Comparison of ENCODE assay signal across 7 cellular contexts in the genomic region with DNA sequence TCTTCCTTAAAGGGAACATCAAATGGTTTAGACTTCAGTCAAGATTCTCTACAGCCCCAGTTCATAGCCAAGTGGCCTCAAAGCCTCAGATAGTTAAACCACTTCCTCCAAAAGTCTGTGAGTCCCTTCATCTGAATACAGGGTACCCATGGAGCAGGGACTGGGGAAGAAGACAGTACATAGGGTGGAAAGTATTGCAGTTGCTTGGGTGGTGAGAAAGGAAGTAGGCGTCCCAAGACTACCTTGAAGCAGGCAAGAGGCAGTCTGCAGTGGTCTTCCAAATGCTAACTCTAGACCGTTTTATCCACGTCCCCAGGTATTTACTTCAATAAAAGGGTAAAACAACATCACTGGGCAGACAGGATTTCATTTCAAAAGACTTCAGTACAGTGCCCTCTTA. TPM values are rescaled to one million over a fixed set of nuclear protein-coding genes. Genes with fewer than 3 reads are reported as not detected.
DNase-seq lines count a peak whose midpoint lies in the region; ATAC-seq, FAIRE-seq and TF ChIP-seq lines count a peak whose summit lies in the region.

No MANE protein-coding gene starts in this region.

- H3K9me2 ChIP-seq in PC-9 (ENCODE audit: insufficient read depth): no peaks in the 10 kb centered on the region

- H3K27me3 ChIP-seq in PC-9 (ENCODE audit: insufficient read depth, low read depth): no peaks in the 10 kb centered on the region
- H3K27me3 ChIP-seq in naive thymus-derived CD4-positive, alpha-beta T cell (ENCODE audit: control insufficient read depth in 2 of 2, insufficient read depth in 2 of 2, low read length in 2 of 2): no peaks in the 10 kb centered on the region

- no peak overlapping the region for H2AFZ ChIP-seq in PC-9

- H3K9me3 ChIP-seq in PC-9 (ENCODE audit: insufficient read depth, low read depth): no peaks in the 10 kb centered on the region
- H3K9me3 ChIP-seq in naive thymus-derived CD4-positive, alpha-beta T cell (ENCODE audit: control insufficient read depth in 2 of 3, low read length in 3 of 3): no peaks in the 10 kb centered on the region

- H3K4me3 ChIP-seq in PC-9: peak overlapping the region; percentile 76; the same call in 1 of the 2 replicates
- peak overlapping the region; percentile 89 for H3K4me3 ChIP-seq in naive thymus-derived CD4-positive, alpha-beta T cell (ENCODE audit: low read length)

- H3F3A ChIP-seq in PC-9 (ENCODE audit: insufficient read depth, low read depth): peaks cover 11% of the 10 kb centered on the region; the same call in 1 of the 2 replicates

- H3K4me1 ChIP-seq in PC-9 (replicated peaks; ENCODE audit: insufficient read depth): peaks cover 28% of the 10 kb centered on the region
- peaks cover 49 to 54% of the 10 kb centered on the region in 2 donors for H3K4me1 ChIP-seq in naive thymus-derived CD4-positive, alpha-beta T cell (ENCODE audit: control insufficient read depth in 2 of 2, insufficient read depth in 2 of 2, low read length in 2 of 2)

- peak; percentile 6 for ATAC-seq in naive thymus-derived CD4-positive, alpha-beta T cell
- ATAC-seq in HG03521 (IDR thresholded peaks at IDR 0.05; ENCODE audit: unreplicated experiment): no peak
- no peak for ATAC-seq in GM21528 (IDR thresholded peaks at IDR 0.05; ENCODE audit: low FRiP score, unreplicated experiment)

- H3K27me3 Mint-ChIP-seq in naive thymus-derived CD4-positive, alpha-beta T cell: no peaks in the 10 kb centered on the region

- H3K4me1 Mint-ChIP-seq in naive thymus-derived CD4-positive, alpha-beta T cell: peaks cover 22 to 66% (median 58%) of the 10 kb centered on the region in 7 donors

- peak; percentile 8 for FAIRE-seq in GM19239 (lab: Jason Lieb, UNC)

- peaks cover 18% of the 10 kb centered on the region; the same call in 1 of the 2 replicates for H4K20me1 ChIP-seq in PC-9 (ENCODE audit: insufficient read depth)

- CTCF ChIA-PET in PC-9 (lab: Charles Lee): interaction anchor here (0.6 kb wide), 1 partner anchor 82 kb away, joined by 3 read pairs; no protein-coding TSS in a partner anchor
- CTCF ChIA-PET in naive thymus-derived CD4-positive, alpha-beta T cell (lab: Charles Lee): interaction anchor here (0.6 to 1.6 kb wide), 3 partner anchors 102 to 385 kb away, joined by 3 to 8 read pairs (median 4); no protein-coding TSS in a partner anchor

- POLR2A ChIA-PET in PC-9 (lab: Charles Lee; ENCODE audit: unreplicated experiment): no interaction called here
- POLR2A ChIA-PET in naive thymus-derived CD4-positive, alpha-beta T cell (lab: Charles Lee): interaction anchor here (0.8 to 1.6 kb wide), 3 partner anchors 102 to 119 kb away, joined by 4 to 7 read pairs (median 6); no protein-coding TSS in a partner anchor

- peak overlapping the region in 8 of 9 donors; percentile 46 to 98 (median 96) for H3K27ac Mint-ChIP-seq in naive thymus-derived CD4-positive, alpha-beta T cell

- H3K79me2 ChIP-seq in PC-9 (ENCODE audit: low read depth): peaks cover 60% of the 10 kb centered on the region

- H3K9me3 Mint-ChIP-seq in naive thymus-derived CD4-positive, alpha-beta T cell: peaks cover 0 to 1% (median 0%) of the 10 kb centered on the region in 11 donors

- BruUV-seq in PC-9 (replicated peaks; lab: Mats Ljungman, UMichigan): no TSS peak

- no peak for DNase-seq in GM19239 (ENCODE audit: insufficient read length, low spot score)
- no peak for DNase-seq in PC-9
- DNase-seq in central memory CD4-positive, alpha-beta T cell: peak; percentile 60
- DNase-seq in naive thymus-derived CD4-positive, alpha-beta T cell: peak in 8 of 9 donors; percentile 47 to 71 (median 58)
- DNase-seq in cerebellar cortex (ENCODE audit: low spot score): no peak

- intact Hi-C loops in PC-9 (cut with micrococcal nuclease; ENCODE audit: unreplicated experiment): loop anchor here (5.0 kb wide), 3 partner anchors 49 to 126 kb away; no protein-coding TSS in a partner anchor
- intact Hi-C loops in naive thymus-derived CD4-positive, alpha-beta T cell (cut with micrococcal nuclease): loop anchor here (1.0 to 10.0 kb wide), 11 partner anchors 8 to 1054 kb away; a partner anchor contains a TSS

- no peak overlapping the region for H3K27ac ChIP-seq in PC-9
- H3K27ac ChIP-seq in naive thymus-derived CD4-positive, alpha-beta T cell (ENCODE audit: low read depth, low read length): peak overlapping the region; percentile 86

- H3K4me3 Mint-ChIP-seq in naive thymus-derived CD4-positive, alpha-beta T cell: peak overlapping the region; percentile 92 to 99 (median 97)

- H3K4me2 ChIP-seq in PC-9: peak overlapping the region; percentile 95

- no peak for TF ChIP-seq CTCF in PC-9 (conservative IDR thresholded peaks at IDR 0.05)

- H3K36me3 Mint-ChIP-seq in naive thymus-derived CD4-positive, alpha-beta T cell: peaks cover 0 to 24% (median 11%) of the 10 kb centered on the region in 5 donors

- H3K36me3 ChIP-seq in PC-9 (ENCODE audit: low read depth): 0 out of 2 replicates have a peak, but pooled peaks cover 5% of the 10 kb centered on the region
- H3K36me3 ChIP-seq in naive thymus-derived CD4-positive, alpha-beta T cell (ENCODE audit: control insufficient read depth in 2 of 3, insufficient read depth in 3 of 3, low read length in 3 of 3): peaks cover 0 to 6% (median 0%) of the 10 kb centered on the region in 3 experiments

RNA-seq across cellular contexts. Expression of a gene that starts 2.0 kb away (rescaled TPM):
- 53.3 and 80.3 TPM in 2 replicates for total RNA-seq in PC-9 (2021)
- total RNA-seq in naive thymus-derived CD4-positive, alpha-beta T cell: 100 to 1,000 TPM; 200 to 720 (median 447) TPM
- 100 to 1,000 TPM; 226 to 330 TPM for polyA plus RNA-seq in naive thymus-derived CD4-positive, alpha-beta T cell

Comparison
In these comparisons a context has a peak if more than half of its experiments do, and no peak if none do; other contexts are left out.
1. DNase-seq: peak in central memory CD4-positive, alpha-beta T cell (single experiment) and naive thymus-derived CD4-positive, alpha-beta T cell (8 of 9); none in GM19239 (single experiment), PC-9 (0 of 2) and cerebellar cortex (single experiment).